Comparison of ENCODE assay signal across 1 cellular context in the genomic region with DNA sequence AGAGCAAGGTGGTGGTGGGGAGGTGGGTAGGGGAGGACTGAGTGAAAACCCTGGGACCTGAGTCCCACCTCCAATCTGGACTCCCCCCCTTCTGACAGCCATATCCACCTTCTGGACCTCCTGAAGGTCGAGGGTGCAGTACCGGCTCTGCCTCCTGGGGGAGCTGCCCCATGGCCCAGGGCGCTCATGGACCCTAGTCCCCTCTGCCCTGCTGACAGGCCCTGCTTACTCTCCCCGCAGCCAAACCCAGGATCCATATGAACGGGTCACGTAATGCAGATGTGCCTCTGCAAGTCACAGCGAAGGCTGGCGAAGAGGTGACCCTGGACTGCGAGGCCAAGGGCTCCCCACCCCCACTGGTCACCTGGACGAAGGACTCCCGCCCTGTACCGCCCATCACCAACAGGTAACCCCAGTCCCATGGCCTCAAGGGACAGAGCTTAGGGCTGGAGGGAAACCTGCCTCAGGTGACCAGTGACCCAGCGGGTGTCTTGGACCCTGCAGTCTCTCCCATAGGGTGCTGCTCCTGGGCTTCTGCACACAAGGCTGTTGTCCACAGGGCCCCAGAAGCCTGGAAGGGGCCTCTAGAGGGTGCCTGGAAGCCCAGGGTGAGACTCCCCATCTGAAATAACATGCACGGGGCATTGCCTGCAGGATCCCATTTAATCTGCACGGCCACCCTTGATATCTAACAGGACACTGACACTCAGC.
TF ChIP-seq lines count a peak whose summit lies in the region.

No MANE protein-coding gene starts in this region.

TF ChIP-seq in GM23338, 12 proteins besides CTCF, POLR2A, EP300 and RAD21 (continued from another document):
- TF ChIP-seq ZNF462 (CRISPR knock-in tag; IDR thresholded peaks at IDR 0.05) = no peak
- no peak for TF ChIP-seq CREB1 (CRISPR knock-in tag; IDR thresholded peaks at IDR 0.05; ENCODE audit: low read depth)
- no peak for TF ChIP-seq JUNB (IDR thresholded peaks at IDR 0.05; ENCODE audit: unreplicated experiment)
- TF ChIP-seq STAT1 (IDR thresholded peaks at IDR 0.05; ENCODE audit: unreplicated experiment) = no peak
TF ChIP-seq in GM23338: peak in this region for 0.
